Comparison of ENCODE assay signal across 1 cellular context in the genomic region with DNA sequence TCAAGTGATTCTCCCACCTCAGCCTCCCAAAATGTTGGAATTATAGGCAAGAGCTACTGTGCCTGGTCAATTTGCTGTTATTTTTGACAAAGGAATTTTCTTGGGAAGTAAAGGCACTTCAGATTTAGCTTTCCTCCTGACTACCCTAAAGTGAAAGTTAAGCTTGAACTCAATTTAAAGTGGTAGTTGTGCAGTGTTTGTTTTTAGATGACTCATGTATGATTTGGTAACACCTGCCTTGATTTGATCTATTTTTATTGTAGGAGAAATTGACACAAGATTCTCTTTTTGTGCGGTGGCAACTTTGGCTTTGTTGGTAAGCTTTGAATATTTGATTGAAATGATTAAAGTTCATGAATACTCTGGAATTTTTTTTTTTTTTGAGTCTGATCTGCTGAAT.
TF ChIP-seq lines count a peak whose summit lies in the region.

No MANE protein-coding gene starts in this region.

TF ChIP-seq in IMR-90, 13 proteins besides CTCF, POLR2A, EP300 and RAD21:
- TF ChIP-seq CHD1 (IDR thresholded peaks at IDR 0.05; ENCODE audit: low read depth, low read length) (no peak), FOS (IDR thresholded peaks at IDR 0.05; ENCODE audit: low read depth, low read length) (no peak; the same call in 1 of the 2 replicates), RFX5 (IDR thresholded peaks at IDR 0.05; ENCODE audit: low read depth, low read length) (no peak), CEBPB (IDR thresholded peaks at IDR 0.05; ENCODE audit: low read depth, low read length) (0 out of 2 replicates have a peak, but pooled peaks have one; percentile 30), MXI1 (IDR thresholded peaks at IDR 0.05; ENCODE audit: borderline replicate concordance, low read depth, low read length) (no peak)
